In genomic region chr12:93419388-93420034, GRCh38 we compare ENCODE assay signal across 8 cellular contexts. TPM values are rescaled to one million over a fixed set of nuclear protein-coding genes. Genes with fewer than 3 reads are reported as not detected.
A peak's percentile ranks its signal among the peaks of the same experiment; 100 is the strongest.
DNase-seq lines count a peak whose midpoint lies in the region; ATAC-seq, FAIRE-seq and TF ChIP-seq lines count a peak whose summit lies in the region.

No MANE protein-coding gene starts in this region.

- ATAC-seq in HCT116: peak; percentile 57
- no peak for ATAC-seq in GM19455 (IDR thresholded peaks at IDR 0.05; ENCODE audit: unreplicated experiment)
- ATAC-seq in HG02588 (IDR thresholded peaks at IDR 0.05; ENCODE audit: unreplicated experiment): no peak

- H3K4me3 ChIP-seq in Caco-2 (ENCODE audit: low read depth, low read length): no peak overlapping the region
- no peak overlapping the region for H3K4me3 ChIP-seq in HCT116 (replicated peaks in 1 of 2; ENCODE audit: low read depth in 1 of 2, low read length in 2 of 2)
- no peak overlapping the region for H3K4me3 ChIP-seq in OCI-LY1 (ENCODE audit: low read depth, low read length, poor library complexity, severe bottlenecking)
- no peak overlapping the region for H3K4me3 ChIP-seq in mesendoderm (ENCODE audit: low read length)

- RAD21 ChIA-PET in HCT116 (lab: Charles Lee; ENCODE audit: low non-redundant PET in 1 of 2, low total read pairs in 2 of 2, uncharacterized antibody in 2 of 2, unreplicated experiment in 2 of 2): interaction anchor here (0.8 to 1.4 kb wide), 3 partner anchors 432 to 683 kb away, joined by 3 to 5 read pairs (median 4); no protein-coding TSS in a partner anchor

- H4K20me1 ChIP-seq in HCT116 (ENCODE audit: insufficient read depth) (peaks cover 79% of the 10 kb centered on the region), OCI-LY1 (ENCODE audit: insufficient read depth, low read length) (peaks cover 13% of the 10 kb centered on the region; the same call in 1 of the 2 replicates)

- intact Hi-C loops in Caco-2 (cut with micrococcal nuclease; ENCODE audit: unreplicated experiment) (loop anchor here (1.0 kb wide), 2 partner anchors 432 to 634 kb away; no protein-coding TSS in a partner anchor), HCT116 (cut with micrococcal nuclease) (loop anchor here (1.0 kb wide), 1 partner anchor 683 kb away; no protein-coding TSS in a partner anchor)

- TF ChIP-seq CTCF in Caco-2 (IDR thresholded peaks at IDR 0.05; ENCODE audit: insufficient read depth in 1 of 2, low read depth in 1 of 2, low read length in 1 of 2, severe bottlenecking in 1 of 2, unreplicated experiment in 1 of 2): peak; percentile 50 to 68
- TF ChIP-seq CTCF in HCT116 (IDR thresholded peaks at IDR 0.05 in 2 of 3, conservative IDR thresholded peaks at IDR 0.05 in 1 of 3; ENCODE audit: borderline replicate concordance in 1 of 3, insufficient read depth in 1 of 3, low read depth in 2 of 3, low read length in 2 of 3): peak; percentile 32 to 73 (median 48); a peak in 5 of 6 replicates
- peak; percentile 62 for TF ChIP-seq CTCF in OCI-LY1 (IDR thresholded peaks at IDR 0.05; ENCODE audit: low read length)

- H2BK15ac ChIP-seq in mesendoderm (replicated peaks; ENCODE audit: low read depth): no peak overlapping the region

- no peak overlapping the region for H3K18ac ChIP-seq in mesendoderm (ENCODE audit: low read length)

- WGBS in mesendoderm (ENCODE audit: extremely low coverage, insufficient coverage, low lambda C conversion rate): no CpG with 5 or more reads among the region's 1 CpG

- H3K56ac ChIP-seq in mesendoderm (ENCODE audit: low read length): no peak overlapping the region

- no peak overlapping the region for H2BK120ac ChIP-seq in mesendoderm (ENCODE audit: low read depth, low read length)

- no peaks in the 10 kb centered on the region for H3K27me3 ChIP-seq in Caco-2 (replicated peaks; ENCODE audit: control insufficient read depth, insufficient read depth, low read length)
- no peaks in the 10 kb centered on the region for H3K27me3 ChIP-seq in HCT116 (ENCODE audit: insufficient read depth, low read length)
- H3K27me3 ChIP-seq in OCI-LY1 (ENCODE audit: insufficient read depth, low read length): no peaks in the 10 kb centered on the region
- no peaks in the 10 kb centered on the region for H3K27me3 ChIP-seq in mesendoderm (ENCODE audit: insufficient read depth, low read length, poor library complexity)

- no peak overlapping the region for H4K5ac ChIP-seq in mesendoderm (ENCODE audit: low read length)

- DNase-seq in Caco-2: no peak
- no peak for DNase-seq in HCT116 (ENCODE audit: low read depth, low spot score)
- peak; percentile 56 for DNase-seq in mesendoderm
- no peak for DNase-seq in NCI-H2029 (lab: John Stamatoyannopoulos, UW)

- no peak overlapping the region for H3K4ac ChIP-seq in mesendoderm (ENCODE audit: low read depth, low read length)

- peak; percentile 46 for TF ChIP-seq RAD21 in HCT116 (IDR thresholded peaks at IDR 0.05; ENCODE audit: low read depth)

- no peak overlapping the region for H3K27ac Mint-ChIP-seq in Caco-2 (ENCODE audit: unreplicated experiment)

- peaks cover 16% of the 10 kb centered on the region for H3K36me3 Mint-ChIP-seq in Caco-2 (ENCODE audit: insufficient read depth, unreplicated experiment)

- FAIRE-seq in colon (lab: Jason Lieb, UNC): peak; percentile 41

- H3K9me3 ChIP-seq in Caco-2: no peaks in the 10 kb centered on the region
- no peaks in the 10 kb centered on the region for H3K9me3 ChIP-seq in HCT116 (ENCODE audit: control insufficient read depth in 1 of 2, insufficient read depth in 1 of 2, low read depth in 1 of 2, low read length in 2 of 2)
- no peaks in the 10 kb centered on the region for H3K9me3 ChIP-seq in OCI-LY1 (ENCODE audit: low read length)

- H3K9me2 ChIP-seq in HCT116 (ENCODE audit: insufficient read depth) (no peaks in the 10 kb centered on the region), OCI-LY1 (ENCODE audit: low read depth, low read length) (no peaks in the 10 kb centered on the region)

- H3K4me1 ChIP-seq in Caco-2 (peaks cover 4% of the 10 kb centered on the region; the same call in 1 of the 2 replicates), HCT116 (ENCODE audit: control insufficient read depth in 1 of 2, insufficient read depth in 2 of 2, low read length in 2 of 2) (no peaks in the 10 kb centered on the region), OCI-LY1 (ENCODE audit: insufficient read depth, low read length, severe bottlenecking) (peaks cover 33% of the 10 kb centered on the region), mesendoderm (ENCODE audit: control insufficient read depth, low read depth, low read length) (peaks cover 6% of the 10 kb centered on the region)

- no peak overlapping the region for H2BK5ac ChIP-seq in mesendoderm (ENCODE audit: low read length)

- H3K27ac ChIP-seq in HCT116 (ENCODE audit: low read depth, low read length) (no peak overlapping the region), OCI-LY1 (ENCODE audit: low read depth, low read length, poor library complexity, severe bottlenecking) (no peak overlapping the region), mesendoderm (ENCODE audit: low read depth, low read length) (no peak overlapping the region)

- CTCF ChIA-PET in Caco-2 (lab: Charles Lee) (interaction anchor here (0.6 to 1.6 kb wide), 8 partner anchors 10 to 1275 kb away, joined by 3 to 8 read pairs (median 4); partner anchors contain the start of gene EEA1), HCT116 (lab: Charles Lee) (interaction anchor here (0.7 to 3.8 kb wide), 24 partner anchors 8 to 811 kb away, joined by 3 to 35 read pairs (median 3); partner anchors contain the start of gene EEA1)

- H3K79me2 ChIP-seq in HCT116 (ENCODE audit: insufficient read depth, low read length) (peaks cover 100% of the 10 kb centered on the region), OCI-LY1 (ENCODE audit: insufficient read depth, low read length) (peaks cover 78% of the 10 kb centered on the region), mesendoderm (ENCODE audit: control insufficient read depth, insufficient read depth, low read length) (peaks cover 75% of the 10 kb centered on the region)

- H2AFZ ChIP-seq in HCT116 (ENCODE audit: low read depth, low read length, poor library complexity, severe bottlenecking): no peak overlapping the region
- no peak overlapping the region for H2AFZ ChIP-seq in OCI-LY1 (ENCODE audit: low read length)

- POLR2A ChIA-PET in Caco-2 (lab: Charles Lee) (interaction anchor here (0.5 to 0.9 kb wide), 3 partner anchors 432 to 596 kb away, joined by 4 read pairs; no protein-coding TSS in a partner anchor), HCT116 (lab: Charles Lee) (no interaction called here)

- no peak overlapping the region for H3K4me3 Mint-ChIP-seq in Caco-2 (ENCODE audit: unreplicated experiment)

- no peaks in the 10 kb centered on the region for H3K36me3 ChIP-seq in Caco-2 (ENCODE audit: control insufficient read depth, insufficient read depth, low read length)
- no peaks in the 10 kb centered on the region for H3K36me3 ChIP-seq in HCT116 (ENCODE audit: control insufficient read depth in 1 of 2, insufficient read depth in 2 of 2, low read length in 2 of 2)
- no peaks in the 10 kb centered on the region for H3K36me3 ChIP-seq in OCI-LY1 (ENCODE audit: insufficient read depth, low read length)
- no peaks in the 10 kb centered on the region for H3K36me3 ChIP-seq in mesendoderm (ENCODE audit: control insufficient read depth, insufficient read depth, low read length)

- no peaks in the 10 kb centered on the region for H3K9me3 Mint-ChIP-seq in Caco-2 (ENCODE audit: unreplicated experiment)

- H3K9ac ChIP-seq in HCT116 (ENCODE audit: low read length) (no peak overlapping the region), OCI-LY1 (ENCODE audit: low read length) (no peak overlapping the region; the same call in 1 of the 2 replicates), mesendoderm (ENCODE audit: low read length) (no peak overlapping the region)

- no peak overlapping the region for H2AK5ac ChIP-seq in mesendoderm (ENCODE audit: low read length)

- no peak overlapping the region for H4K8ac ChIP-seq in mesendoderm (ENCODE audit: low read depth, low read length)

- peaks cover 16% of the 10 kb centered on the region for H3K4me1 Mint-ChIP-seq in Caco-2 (ENCODE audit: low read depth, unreplicated experiment)

- H3K4me2 ChIP-seq in HCT116 (ENCODE audit: low read length) (no peak overlapping the region), OCI-LY1 (ENCODE audit: low read length) (peak overlapping the region; percentile 34), mesendoderm (ENCODE audit: low read length) (no peak overlapping the region)

- no peak overlapping the region for H3K23ac ChIP-seq in mesendoderm (ENCODE audit: low read length)

- H3K79me1 ChIP-seq in mesendoderm (ENCODE audit: low read length): peaks cover 2% of the 10 kb centered on the region

- TF ChIP-seq POLR2A in HCT116 (IDR thresholded peaks at IDR 0.05; ENCODE audit: borderline replicate concordance, extremely low read depth, insufficient read depth, insufficient read length): no peak

- H3F3A ChIP-seq in OCI-LY1 (ENCODE audit: insufficient read depth, low read length): no peaks in the 10 kb centered on the region

- H3K27me3 Mint-ChIP-seq in Caco-2 (ENCODE audit: insufficient read depth, unreplicated experiment): no peaks in the 10 kb centered on the region

- BruUV-seq in Caco-2 (replicated peaks; lab: Mats Ljungman, UMichigan) (no TSS peak), HCT116 (replicated peaks; lab: Mats Ljungman, UMichigan) (no TSS peak)

TF ChIP-seq in HCT116, 20 proteins besides CTCF, POLR2A, EP300 and RAD21 (continues in another document):
- TF ChIP-seq TCF7L2 (IDR thresholded peaks at IDR 0.05; ENCODE audit: borderline replicate concordance, extremely low read depth, insufficient read depth, insufficient read length) (no peak), POLR2AphosphoS5 (IDR thresholded peaks at IDR 0.05; ENCODE audit: low read depth, low read length) (no peak), SIN3A (IDR thresholded peaks at IDR 0.05; ENCODE audit: low read depth) (no peak), CBX3 (IDR thresholded peaks at IDR 0.05; ENCODE audit: low read depth) (no peak)

RNA-seq across cellular contexts. Expression of gene UBE2N, which starts 22.2 kb away (rescaled TPM):
- total RNA-seq in Caco-2 (2022) (146 and 153 TPM in 2 replicates), HCT116 (2021; ENCODE audit: unreplicated experiment) (140 TPM)
- polyA plus RNA-seq in HCT116 (2012): 63.6 and 88.6 TPM in 2 replicates
- polyA plus RNA-seq in mesendoderm (2013, experiment 1 of 2): 254 TPM
- 243 TPM for polyA plus RNA-seq in mesendoderm (2013, experiment 2 of 2)

RNA-seq across cellular contexts. Expression of gene NUDT4, which starts 41.8 kb away (rescaled TPM):
- total RNA-seq in Caco-2 (2022) (236 TPM in 2 replicates), HCT116 (2021; ENCODE audit: unreplicated experiment) (41.2 TPM)
- 9.8 and 12.5 TPM in 2 replicates for polyA plus RNA-seq in HCT116 (2012)
- 40.3 TPM for polyA plus RNA-seq in mesendoderm (2013, experiment 1 of 2)
- polyA plus RNA-seq in mesendoderm (2013, experiment 2 of 2): 39.3 TPM

RNA-seq across cellular contexts. Expression of gene MRPL42, which starts 47.8 kb away (rescaled TPM):
- total RNA-seq in Caco-2 (2022) (77.0 and 78.2 TPM in 2 replicates), HCT116 (2021; ENCODE audit: unreplicated experiment) (120 TPM)
- polyA plus RNA-seq in HCT116 (2012): 49.7 and 72.2 TPM in 2 replicates
- polyA plus RNA-seq in mesendoderm (2013, experiment 1 of 2): 149 TPM
- 153 TPM for polyA plus RNA-seq in mesendoderm (2013, experiment 2 of 2)
